ENCODE assay signal across 1 cellular context in the genomic region with DNA sequence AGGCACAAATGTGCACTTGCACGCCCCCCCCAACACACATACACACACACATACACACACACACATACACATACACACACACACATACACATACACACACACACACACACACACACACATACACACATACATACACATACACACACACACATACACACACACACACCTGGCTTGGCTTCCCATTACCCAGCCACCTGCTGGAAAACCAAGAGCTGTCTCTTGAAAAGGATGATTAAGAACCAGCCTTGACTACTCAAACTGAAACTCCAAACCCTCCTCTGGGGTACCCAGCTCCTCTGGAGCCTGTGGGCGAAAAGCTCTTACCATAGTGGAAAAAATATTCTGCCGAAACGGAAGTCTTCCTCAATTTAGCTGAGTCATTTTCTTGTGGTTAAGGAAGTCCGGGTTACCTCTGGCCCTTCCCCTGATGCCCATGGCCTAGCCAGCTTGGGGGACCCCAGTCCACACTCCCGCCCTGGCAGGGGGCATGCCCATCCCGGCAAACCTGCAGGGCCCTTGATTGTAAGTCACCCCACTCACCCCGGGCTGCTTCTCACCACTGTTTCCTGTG.
TF ChIP-seq lines count a peak whose summit lies in the region.

No MANE protein-coding gene starts in this region.

TF ChIP-seq in SK-N-SH, 30 proteins besides CTCF, POLR2A, EP300 and RAD21 (continued from another document):
- TF ChIP-seq, protein P1, sequence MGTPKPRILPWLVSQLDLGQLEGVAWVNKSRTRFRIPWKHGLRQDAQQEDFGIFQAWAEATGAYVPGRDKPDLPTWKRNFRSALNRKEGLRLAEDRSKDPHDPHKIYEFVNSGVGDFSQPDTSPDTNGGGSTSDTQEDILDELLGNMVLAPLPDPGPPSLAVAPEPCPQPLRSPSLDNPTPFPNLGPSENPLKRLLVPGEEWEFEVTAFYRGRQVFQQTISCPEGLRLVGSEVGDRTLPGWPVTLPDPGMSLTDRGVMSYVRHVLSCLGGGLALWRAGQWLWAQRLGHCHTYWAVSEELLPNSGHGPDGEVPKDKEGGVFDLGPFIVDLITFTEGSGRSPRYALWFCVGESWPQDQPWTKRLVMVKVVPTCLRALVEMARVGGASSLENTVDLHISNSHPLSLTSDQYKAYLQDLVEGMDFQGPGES (IDR thresholded peaks at IDR 0.05; ENCODE audit: low read depth, low read length): no peak
- TF ChIP-seq GATA2 (CRISPR knock-in tag; IDR thresholded peaks at IDR 0.05) (no peak), ELF1 (IDR thresholded peaks at IDR 0.05) (no peak)
